2 cellular contexts compared by ENCODE assay signal in the genomic region with DNA sequence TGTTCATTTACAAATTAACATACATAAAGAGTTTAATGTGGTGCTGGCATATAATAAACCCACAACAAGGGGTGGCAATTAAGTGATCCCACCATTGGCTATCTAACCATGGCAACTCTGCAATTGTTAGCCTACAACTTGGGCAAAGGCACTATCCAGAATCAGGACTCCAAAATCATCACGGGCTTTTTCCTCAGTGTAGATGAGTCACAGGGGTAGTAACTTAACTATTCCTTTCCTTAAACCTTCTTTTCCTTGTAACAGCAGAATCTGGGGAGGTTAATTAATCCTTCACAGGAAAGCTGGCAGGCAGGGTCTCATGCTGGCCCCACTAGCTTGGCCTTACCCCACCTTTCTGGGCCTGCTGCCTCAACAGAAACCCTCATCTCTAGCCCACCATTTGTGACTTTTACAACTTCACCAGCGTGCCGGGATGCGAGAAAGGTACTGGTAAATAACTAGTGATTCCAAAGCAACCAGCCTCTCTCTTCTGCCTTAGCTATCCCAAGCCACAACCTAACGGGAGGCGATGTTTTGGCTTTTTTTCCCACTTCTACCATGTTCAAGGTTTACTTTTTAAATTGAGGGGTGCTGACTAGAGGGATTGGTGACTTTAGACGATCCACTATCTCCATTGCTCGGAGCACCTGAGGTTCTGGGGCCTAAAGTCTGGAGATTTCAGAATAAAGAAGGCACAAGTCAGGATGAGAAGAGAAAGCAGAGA.
TF ChIP-seq lines count a peak whose summit lies in the region.

No MANE protein-coding gene starts in this region.

TF ChIP-seq in SK-N-SH, 30 proteins besides CTCF, POLR2A, EP300 and RAD21 (continued from another document):
- no peak for TF ChIP-seq FOSL2 (IDR thresholded peaks at IDR 0.05; ENCODE audit: borderline replicate concordance, low read depth)
- TF ChIP-seq, protein P1, sequence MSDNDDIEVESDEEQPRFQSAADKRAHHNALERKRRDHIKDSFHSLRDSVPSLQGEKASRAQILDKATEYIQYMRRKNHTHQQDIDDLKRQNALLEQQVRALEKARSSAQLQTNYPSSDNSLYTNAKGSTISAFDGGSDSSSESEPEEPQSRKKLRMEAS (IDR thresholded peaks at IDR 0.05; ENCODE audit: low read depth) = no peak
- TF ChIP-seq TCF12 (IDR thresholded peaks at IDR 0.05) = no peak
- no peak for TF ChIP-seq TAF1 (IDR thresholded peaks at IDR 0.05; ENCODE audit: borderline replicate concordance, low read depth, low read length)
- TF ChIP-seq SMC3 (IDR thresholded peaks at IDR 0.05; ENCODE audit: low read depth, low read length) = no peak
- TF ChIP-seq FOXJ3 (CRISPR knock-in tag; IDR thresholded peaks at IDR 0.05) = no peak
- TF ChIP-seq, protein P2, sequence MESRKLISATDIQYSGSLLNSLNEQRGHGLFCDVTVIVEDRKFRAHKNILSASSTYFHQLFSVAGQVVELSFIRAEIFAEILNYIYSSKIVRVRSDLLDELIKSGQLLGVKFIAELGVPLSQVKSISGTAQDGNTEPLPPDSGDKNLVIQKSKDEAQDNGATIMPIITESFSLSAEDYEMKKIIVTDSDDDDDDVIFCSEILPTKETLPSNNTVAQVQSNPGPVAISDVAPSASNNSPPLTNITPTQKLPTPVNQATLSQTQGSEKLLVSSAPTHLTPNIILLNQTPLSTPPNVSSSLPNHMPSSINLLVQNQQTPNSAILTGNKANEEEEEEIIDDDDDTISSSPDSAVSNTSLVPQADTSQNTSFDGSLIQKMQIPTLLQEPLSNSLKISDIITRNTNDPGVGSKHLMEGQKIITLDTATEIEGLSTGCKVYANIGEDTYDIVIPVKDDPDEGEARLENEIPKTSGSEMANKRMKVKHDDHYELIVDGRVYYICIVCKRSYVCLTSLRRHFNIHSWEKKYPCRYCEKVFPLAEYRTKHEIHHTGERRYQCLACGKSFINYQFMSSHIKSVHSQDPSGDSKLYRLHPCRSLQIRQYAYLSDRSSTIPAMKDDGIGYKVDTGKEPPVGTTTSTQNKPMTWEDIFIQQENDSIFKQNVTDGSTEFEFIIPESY (IDR thresholded peaks at IDR 0.05; ENCODE audit: borderline replicate concordance, low read depth) = no peak
- TF ChIP-seq RCOR1 (IDR thresholded peaks at IDR 0.05; ENCODE audit: low read length) = no peak
- TF ChIP-seq YY1 (IDR thresholded peaks at IDR 0.05; ENCODE audit: low read depth) = no peak
- TF ChIP-seq MXI1 (IDR thresholded peaks at IDR 0.05; ENCODE audit: low read depth, low read length) = no peak

TF ChIP-seq in SK-N-SH treated with all-trans-retinoic acid at 6 μM for 48 hours, 23 proteins besides CTCF, POLR2A, EP300 and RAD21 (continued from another document):
- TF ChIP-seq, protein P3, sequence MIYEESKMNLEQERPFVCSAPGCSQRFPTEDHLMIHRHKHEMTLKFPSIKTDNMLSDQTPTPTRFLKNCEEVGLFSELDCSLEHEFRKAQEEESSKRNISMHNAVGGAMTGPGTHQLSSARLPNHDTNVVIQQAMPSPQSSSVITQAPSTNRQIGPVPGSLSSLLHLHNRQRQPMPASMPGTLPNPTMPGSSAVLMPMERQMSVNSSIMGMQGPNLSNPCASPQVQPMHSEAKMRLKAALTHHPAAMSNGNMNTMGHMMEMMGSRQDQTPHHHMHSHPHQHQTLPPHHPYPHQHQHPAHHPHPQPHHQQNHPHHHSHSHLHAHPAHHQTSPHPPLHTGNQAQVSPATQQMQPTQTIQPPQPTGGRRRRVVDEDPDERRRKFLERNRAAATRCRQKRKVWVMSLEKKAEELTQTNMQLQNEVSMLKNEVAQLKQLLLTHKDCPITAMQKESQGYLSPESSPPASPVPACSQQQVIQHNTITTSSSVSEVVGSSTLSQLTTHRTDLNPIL (CRISPR knock-in tag; IDR thresholded peaks at IDR 0.05; ENCODE audit: low read depth) = no peak
- no peak for TF ChIP-seq ARNTL (CRISPR knock-in tag; IDR thresholded peaks at IDR 0.05; ENCODE audit: borderline replicate concordance, low read depth)
- no peak for TF ChIP-seq BACH2 (CRISPR knock-in tag; IDR thresholded peaks at IDR 0.05; ENCODE audit: borderline replicate concordance)
- TF ChIP-seq ESRRG (CRISPR knock-in tag; IDR thresholded peaks at IDR 0.05) = no peak
- TF ChIP-seq CSDC2 (CRISPR knock-in tag; IDR thresholded peaks at IDR 0.05) = no peak
- no peak for TF ChIP-seq TOX (CRISPR knock-in tag; IDR thresholded peaks at IDR 0.05; ENCODE audit: borderline replicate concordance)
- TF ChIP-seq SNAI2 (CRISPR knock-in tag; IDR thresholded peaks at IDR 0.05) = no peak
- TF ChIP-seq RARB (CRISPR knock-in tag; IDR thresholded peaks at IDR 0.05) = no peak
- no peak for TF ChIP-seq ZNF70 (CRISPR knock-in tag; IDR thresholded peaks at IDR 0.05)
- TF ChIP-seq, protein P4, sequence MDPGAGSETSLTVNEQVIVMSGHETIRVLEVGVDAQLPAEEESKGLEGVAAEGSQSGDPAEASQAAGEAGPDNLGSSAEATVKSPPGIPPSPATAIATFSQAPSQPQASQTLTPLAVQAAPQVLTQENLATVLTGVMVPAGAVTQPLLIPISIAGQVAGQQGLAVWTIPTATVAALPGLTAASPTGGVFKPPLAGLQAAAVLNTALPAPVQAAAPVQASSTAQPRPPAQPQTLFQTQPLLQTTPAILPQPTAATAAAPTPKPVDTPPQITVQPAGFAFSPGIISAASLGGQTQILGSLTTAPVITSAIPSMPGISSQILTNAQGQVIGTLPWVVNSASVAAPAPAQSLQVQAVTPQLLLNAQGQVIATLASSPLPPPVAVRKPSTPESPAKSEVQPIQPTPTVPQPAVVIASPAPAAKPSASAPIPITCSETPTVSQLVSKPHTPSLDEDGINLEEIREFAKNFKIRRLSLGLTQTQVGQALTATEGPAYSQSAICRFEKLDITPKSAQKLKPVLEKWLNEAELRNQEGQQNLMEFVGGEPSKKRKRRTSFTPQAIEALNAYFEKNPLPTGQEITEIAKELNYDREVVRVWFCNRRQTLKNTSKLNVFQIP (CRISPR knock-in tag; IDR thresholded peaks at IDR 0.05; ENCODE audit: borderline replicate concordance, low read depth) = no peak
- TF ChIP-seq GLIS3 (CRISPR knock-in tag; IDR thresholded peaks at IDR 0.05) = no peak
- no peak for TF ChIP-seq PPARA (CRISPR knock-in tag; IDR thresholded peaks at IDR 0.05; ENCODE audit: borderline replicate concordance)
TF ChIP-seq in SK-N-SH treated with all-trans-retinoic acid at 6 μM for 48 hours: peak in this region for 0.
